Comparison of ENCODE assay signal across 9 cellular contexts in the genomic region with DNA sequence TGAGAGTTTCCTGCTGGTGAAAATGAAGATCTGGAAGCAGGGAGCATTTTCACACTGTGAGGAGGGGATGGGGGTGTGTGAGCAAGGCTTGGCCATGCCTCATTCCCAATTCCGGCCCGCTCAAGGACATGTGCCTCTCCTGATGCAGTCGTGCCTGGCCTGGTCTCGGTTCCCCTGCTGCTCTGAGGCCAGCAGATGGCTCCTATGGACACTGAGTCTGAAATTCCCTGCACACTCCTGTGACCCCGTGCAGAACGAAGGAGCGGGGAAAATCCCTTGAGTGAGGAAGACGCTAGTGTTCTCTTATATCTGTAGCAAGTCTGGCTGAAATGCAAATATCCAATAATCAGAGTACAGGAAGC. TPM values are rescaled to one million over a fixed set of nuclear protein-coding genes. Genes with fewer than 3 reads are reported as not detected.
A peak's percentile ranks its signal among the peaks of the same experiment; 100 is the strongest.
DNase-seq lines count a peak whose midpoint lies in the region; ATAC-seq and TF ChIP-seq lines count a peak whose summit lies in the region.
"Had no signal": no experiment of that assay in that cellular context is flagged by ENCODE, and none has a peak within 500 bp of the region (broad histone marks: within the 10 kb centered on the region; RNA-seq: fewer than 3 reads in every experiment).

No MANE protein-coding gene starts in this region.

- intact Hi-C loops in Calu3 (cut with micrococcal nuclease; ENCODE audit: unreplicated experiment) (loop anchor here (2.0 kb wide), 1 partner anchor 176 kb away; the partner anchor contains the start of gene ZNF20), colonic mucosa (cut with DNase I) (loop anchor here (2.0 kb wide), 1 partner anchor 22 kb away; no protein-coding TSS in a partner anchor), mucosa of descending colon (cut with DNase I, micrococcal nuclease) (no loop called here)

- H3K4me3 Mint-ChIP-seq in Calu3 (ENCODE audit: low read depth, unreplicated experiment), result peak overlapping the region; percentile 63

- peaks cover 5% of the 10 kb centered on the region; the same call in 1 of the 2 replicates for H3K4me1 ChIP-seq in HUES64 (ENCODE audit: insufficient read depth, low read length)
- peaks cover 7% of the 10 kb centered on the region for H3K4me1 ChIP-seq in colonic mucosa
- peaks cover 9% of the 10 kb centered on the region for H3K4me1 ChIP-seq in mucosa of descending colon (ENCODE audit: low read depth)

- H3K27ac Mint-ChIP-seq in Calu3 (ENCODE audit: unreplicated experiment), result no peak overlapping the region

- no TSS peak for BruUV-seq in Calu3 (replicated peaks; lab: Mats Ljungman, UMichigan)

- peaks cover 6% of the 10 kb centered on the region for H3K9me3 Mint-ChIP-seq in Calu3 (ENCODE audit: low read depth, unreplicated experiment)

- peak overlapping the region; percentile 86 for H3K4me3 ChIP-seq in HUES64 (ENCODE audit: low read length)
- H3K4me3 ChIP-seq in colonic mucosa, result peak overlapping the region; percentile 63
- H3K4me3 ChIP-seq in mucosa of descending colon, result peak overlapping the region; percentile 54

- H3K27ac ChIP-seq in HUES64 (ENCODE audit: low read depth, low read length), result no peak overlapping the region; the same call in 1 of the 2 replicates
- H3K27ac ChIP-seq in colonic mucosa, result peak overlapping the region; percentile 92
- H3K27ac ChIP-seq: KMS-11 had no signal

- H3K9me3 ChIP-seq in HUES64 (ENCODE audit: insufficient read depth, low read depth, low read length) (no peaks in the 10 kb centered on the region), colonic mucosa (no peaks in the 10 kb centered on the region), mucosa of descending colon (no peaks in the 10 kb centered on the region)

- H3K27me3 Mint-ChIP-seq in Calu3 (ENCODE audit: unreplicated experiment), result no peaks in the 10 kb centered on the region

- ATAC-seq in mucosa of descending colon, result peak; percentile 55

- H3K9ac ChIP-seq in HUES64 (ENCODE audit: low read depth, low read length) (no peak overlapping the region), colonic mucosa (ENCODE audit: low read depth in 2 of 2, low read length in 2 of 2) (peak overlapping the region in 1 of 2 donors; percentile 93)
- H3K9ac ChIP-seq: KMS-11 had no signal

- no peak for DNase-seq in Calu3
- DNase-seq in colonic mucosa, result no peak
- DNase-seq in mucosa of descending colon, result peak in 1 of 3 donors; percentile 62
- no peak for DNase-seq in DMS79 (lab: John Stamatoyannopoulos, UW)
- no peak for DNase-seq in SIG-M5 (lab: John Stamatoyannopoulos, UW)
- no peak for DNase-seq in NCI-H128 (lab: John Stamatoyannopoulos, UW; ENCODE audit: unreplicated experiment)
- no peak for DNase-seq in foreskin melanocyte

- no peak for TF ChIP-seq CTCF in Calu3 (IDR thresholded peaks at IDR 0.05; ENCODE audit: unreplicated experiment)
- no peak for TF ChIP-seq CTCF in colonic mucosa (IDR thresholded peaks at IDR 0.05)
- no peak for TF ChIP-seq CTCF in mucosa of descending colon (IDR thresholded peaks at IDR 0.05)

- CTCF ChIA-PET in Calu3 (lab: Charles Lee), result interaction anchor here (0.6 kb wide), 1 partner anchor 10 kb away, joined by 3 read pairs; no protein-coding TSS in a partner anchor

- H3K36me3 Mint-ChIP-seq in Calu3 (ENCODE audit: insufficient read depth, unreplicated experiment), result peaks cover 19% of the 10 kb centered on the region

- peaks cover 12% of the 10 kb centered on the region for H3K27me3 ChIP-seq in HUES64 (ENCODE audit: insufficient read depth, low read length)
- H3K27me3 ChIP-seq in colonic mucosa, result no peaks in the 10 kb centered on the region

- WGBS in HUES64, result 12% methylated on average over 8 of the region's 8 CpGs

- peaks cover 9% of the 10 kb centered on the region for H3K4me1 Mint-ChIP-seq in Calu3 (ENCODE audit: low read depth, unreplicated experiment)

- H3K36me3 ChIP-seq in HUES64 (ENCODE audit: insufficient read depth, low read length) (no peaks in the 10 kb centered on the region), colonic mucosa (no peaks in the 10 kb centered on the region), mucosa of descending colon (ENCODE audit: low read depth) (no peaks in the 10 kb centered on the region)

RNA-seq across cellular contexts. Expression of gene ZNF763, which starts 0.4 kb away (rescaled TPM):
- 1.7 and 2.0 TPM in 2 replicates for total RNA-seq in Calu3 (2022)
- polyA plus RNA-seq in HUES64 (2013, experiment 1 of 2), result 0.85 TPM
- 1.0 TPM for polyA plus RNA-seq in HUES64 (2013, experiment 2 of 2)
- total RNA-seq in colonic mucosa, result 1 to 10 TPM; 2.5 to 4.1 TPM
- total RNA-seq in mucosa of descending colon, result 1 to 10 TPM; 4.7 to 8.9 (median 6.7) TPM

RNA-seq across cellular contexts. Expression of gene ZNF700, which starts 39.6 kb away (rescaled TPM):
- 11.4 and 11.7 TPM in 2 replicates for total RNA-seq in Calu3 (2022)
- polyA plus RNA-seq in HUES64 (2013, experiment 1 of 2), result 7.4 TPM
- 7.9 TPM for polyA plus RNA-seq in HUES64 (2013, experiment 2 of 2)
- 10 to 100 TPM; 13.4 to 17.1 TPM for total RNA-seq in colonic mucosa
- total RNA-seq in mucosa of descending colon, result 10 to 100 TPM; 16.3 to 25.2 (median 17.1) TPM

Comparison
In these comparisons a context has a peak if more than half of its experiments do, and no peak if none do; other contexts are left out.
1. intact Hi-C loops: an anchor here in Calu3 (2.0 kb wide) and colonic mucosa (2.0 kb wide); none called in mucosa of descending colon.